In the genomic region with DNA sequence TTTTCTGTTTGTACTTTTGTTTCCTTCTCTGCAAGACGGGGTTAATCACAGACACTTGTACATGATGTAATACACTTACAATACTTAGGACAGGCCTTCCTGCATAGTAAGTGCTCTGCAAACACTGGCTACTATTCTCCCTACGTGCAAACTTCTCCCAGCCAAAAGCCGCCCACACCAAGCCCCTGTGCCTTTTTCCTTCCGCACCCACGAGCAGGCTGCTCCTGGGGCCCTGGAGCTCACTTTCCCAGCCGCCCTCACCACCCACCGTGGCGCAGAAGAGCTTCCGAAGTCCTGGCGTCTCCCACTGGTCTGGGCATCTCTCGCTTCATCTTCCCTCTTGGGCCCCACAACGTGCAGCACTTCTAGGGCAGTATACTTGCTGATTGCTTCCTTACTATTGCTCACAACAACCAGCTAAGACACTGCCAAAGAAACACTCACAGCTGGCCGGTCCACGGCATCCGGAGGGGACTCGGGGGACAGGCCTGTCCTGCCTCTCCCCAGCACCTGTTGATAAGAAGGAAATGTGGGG, we compare ENCODE assay signal across 12 cellular contexts. TPM values are rescaled to one million over a fixed set of nuclear protein-coding genes. Genes with fewer than 3 reads are reported as not detected.
DNase-seq lines count a peak whose midpoint lies in the region; ATAC-seq and TF ChIP-seq lines count a peak whose summit lies in the region.
"Had no signal": no experiment of that assay in that cellular context is flagged by ENCODE, and none has a peak within 500 bp of the region (broad histone marks: within the 10 kb centered on the region; RNA-seq: fewer than 3 reads in every experiment).

No MANE protein-coding gene starts in this region.

- no peaks in the 10 kb centered on the region for H3K9me3 ChIP-seq in neuron (ENCODE audit: low read length)

- H3K4me1 ChIP-seq in neuron (ENCODE audit: insufficient read depth, low read length), result no peaks in the 10 kb centered on the region

- H3K27me3 ChIP-seq in neuron (ENCODE audit: insufficient read depth, low read length), result no peaks in the 10 kb centered on the region

- TF ChIP-seq CTCF in fibroblast of pulmonary artery (IDR thresholded peaks at IDR 0.05; ENCODE audit: low read length, missing control alignments), result no peak

- H2AFZ ChIP-seq in neuron (ENCODE audit: low read depth, low read length), result peak overlapping the region; percentile 8

- no peak for ATAC-seq in activated CD4-positive, CD25-positive, alpha-beta regulatory T cell treated with anti-CD3 and anti-CD28 coated beads, Interleukin-2, amount 50 U/mL, for 24 hours
- ATAC-seq: T-helper 17 cell had no signal

- no peaks in the 10 kb centered on the region for H3K36me3 Mint-ChIP-seq in activated CD4-positive, alpha-beta T cell treated with anti-CD3 and anti-CD28 coated beads, Interleukin-2, amount 10 ng/mL, durations not matched to agents 7 days and 5 days (ENCODE audit: low read depth)

- CTCF ChIA-PET in activated CD4-positive, alpha-beta T cell treated with anti-CD3 and anti-CD28 coated beads, Interleukin-2, amount 10 ng/mL, durations not matched to agents 7 days and 5 days (lab: Charles Lee), result no interaction called here

- no peak overlapping the region for H3K4me3 ChIP-seq in fibroblast of pulmonary artery (replicated peaks; ENCODE audit: low read depth, low read length)
- H3K4me3 ChIP-seq in neuron (ENCODE audit: low read length), result no peak overlapping the region

- POLR2A ChIA-PET in activated CD4-positive, alpha-beta T cell treated with anti-CD3 and anti-CD28 coated beads, Interleukin-2, amount 10 ng/mL, durations not matched to agents 7 days and 5 days (lab: Charles Lee), result no interaction called here

- H3K4me1 Mint-ChIP-seq in activated CD4-positive, alpha-beta T cell treated with anti-CD3 and anti-CD28 coated beads, Interleukin-2, amount 10 ng/mL, durations not matched to agents 7 days and 5 days, result no peaks in the 10 kb centered on the region

- H3K4me3 Mint-ChIP-seq in activated CD4-positive, alpha-beta T cell treated with anti-CD3 and anti-CD28 coated beads, Interleukin-2, amount 10 ng/mL, durations not matched to agents 7 days and 5 days, result no peak overlapping the region
- H3K4me3 Mint-ChIP-seq: T-helper 17 cell had no signal

- no peak for DNase-seq in activated CD4-positive, alpha-beta T cell treated with anti-CD3 and anti-CD28 coated beads, Interleukin-2, amount 10 ng/mL, durations not matched to agents 7 days and 5 days
- no peak for DNase-seq in activated CD4-positive, alpha-beta T cell treated with anti-CD3 and anti-CD28 coated beads for 1 hour
- DNase-seq in fibroblast of pulmonary artery (ENCODE audit: low read depth) (peak; percentile 67), C1 segment of cervical spinal cord (lab: John Stamatoyannopoulos, UW) (no peak), DMS 273 (lab: John Stamatoyannopoulos, UW; ENCODE audit: unreplicated experiment) (no peak)
- no peak for DNase-seq in central memory CD4-positive, alpha-beta T cell
- DNase-seq: amniotic stem cell; NCI-H524 treated with DMSO at 0.1 percent for 48 hours; stimulated activated CD4-positive, alpha-beta T cell treated with anti-CD3 and anti-CD28 coated beads, Interleukin-4, amount 100 ng/mL, for 1 hour; T-helper 17 cell had no signal

- H3K9me3 Mint-ChIP-seq in activated CD4-positive, alpha-beta T cell treated with anti-CD3 and anti-CD28 coated beads, Interleukin-2, amount 10 ng/mL, durations not matched to agents 7 days and 5 days, result no peaks in the 10 kb centered on the region

- H3K27ac Mint-ChIP-seq in activated CD4-positive, alpha-beta T cell treated with anti-CD3 and anti-CD28 coated beads, Interleukin-2, amount 10 ng/mL, durations not matched to agents 7 days and 5 days, result peak overlapping the region; percentile 41
- H3K27ac Mint-ChIP-seq: T-helper 17 cell had no signal

- H3K27me3 Mint-ChIP-seq in activated CD4-positive, alpha-beta T cell treated with anti-CD3 and anti-CD28 coated beads, Interleukin-2, amount 10 ng/mL, durations not matched to agents 7 days and 5 days, result no peaks in the 10 kb centered on the region
- H3K27me3 Mint-ChIP-seq: T-helper 17 cell had no signal

- H3K36me3 ChIP-seq in neuron (ENCODE audit: insufficient read depth, low read length), result no peaks in the 10 kb centered on the region

RNA-seq across cellular contexts. Expression of a gene that starts 22.5 kb away (rescaled TPM):
- total RNA-seq in activated CD4-positive, alpha-beta T cell treated with anti-CD3 and anti-CD28 coated beads, Interleukin-2, amount 10 ng/mL, durations not matched to agents 7 days and 5 days, result 1 to 10 TPM; 3.4 to 5.7 TPM
